Comparison of ENCODE assay signal across 27 cellular contexts in genomic region chr1:44514673-44515072, GRCh38.
A peak's percentile ranks its signal among the peaks of the same experiment; 100 is the strongest.
DNase-seq lines count a peak whose midpoint lies in the region; ATAC-seq, FAIRE-seq and TF ChIP-seq lines count a peak whose summit lies in the region.
"Had no signal": no experiment of that assay in that cellular context is flagged by ENCODE, and none has a peak within 500 bp of the region (broad histone marks: within the 10 kb centered on the region; RNA-seq: fewer than 3 reads in every experiment).

No MANE protein-coding gene starts in this region.

- H3K9me3 ChIP-seq in PC-3 (ENCODE audit: low read length) (no peaks in the 10 kb centered on the region), keratinocyte (ENCODE audit: control insufficient read depth, low read depth, low read length) (no peaks in the 10 kb centered on the region), heart right ventricle (no peaks in the 10 kb centered on the region)
- H3K9me3 ChIP-seq: BE2C, HAP-1, Peyer's patch had no signal

- 86% methylated on average over 2 of the region's 2 CpGs for WGBS in heart right ventricle, 2 donors

- peak overlapping the region; percentile 58 for H3K9ac ChIP-seq in PC-3 (ENCODE audit: low read length)
- H3K9ac ChIP-seq in keratinocyte (ENCODE audit: control insufficient read depth, extremely low read depth, insufficient read depth, low read length) = no peak overlapping the region

- dilution Hi-C loops in keratinocyte (cut with MboI; ENCODE audit: extremely low pct_ligation_motif_present, low sequenced_read_pairs) = no loop called here

- H3K4me3 ChIP-seq in PC-3 (ENCODE audit: low read length) = peak overlapping the region; percentile 44; the same call in 1 of the 2 replicates
- H3K4me3 ChIP-seq in keratinocyte (ENCODE audit: control insufficient read depth in 2 of 3, extremely low read depth in 1 of 3, insufficient read depth in 2 of 3, low read depth in 1 of 3, low read length in 3 of 3) = no peak overlapping the region
- no peak overlapping the region for H3K4me3 ChIP-seq in heart right ventricle
- H3K4me3 ChIP-seq: HAP-1, Peyer's patch, SJCRH30 had no signal

- H3K9me2 ChIP-seq in PC-3 (replicated peaks; ENCODE audit: low read length) = no peaks in the 10 kb centered on the region

- in situ Hi-C loops in KBM-7 (cut with MboI; ENCODE audit: low pct_unique_long_range_greater_than_20kb, low sequenced_read_pairs) = no loop called here

- BruUV-seq in PC-3 (replicated peaks; lab: Mats Ljungman, UMichigan) = no TSS peak

- TF ChIP-seq CTCF in PC-3 (conservative IDR thresholded peaks at IDR 0.05; ENCODE audit: low read depth, low read length) = no peak
- TF ChIP-seq CTCF in keratinocyte (optimal IDR thresholded peaks at IDR 0.05 in 1 of 3, IDR thresholded peaks at IDR 0.05 in 1 of 3, conservative IDR thresholded peaks at IDR 0.05 in 1 of 3; ENCODE audit: extremely low read depth in 1 of 3, insufficient read depth in 2 of 3, low read length in 3 of 3) = no peak
- TF ChIP-seq CTCF in heart right ventricle (IDR thresholded peaks at IDR 0.05) = no peak

- H3K9me1 ChIP-seq in keratinocyte (ENCODE audit: control insufficient read depth, extremely low read depth, insufficient read depth, low read length) = no peaks in the 10 kb centered on the region

- H3K4me2 ChIP-seq in PC-3 (ENCODE audit: low read length) (peak overlapping the region; percentile 74), keratinocyte (ENCODE audit: control insufficient read depth, extremely low read depth, insufficient read depth, low read depth, low read length) (peak overlapping the region; percentile 4)

- CTCF ChIA-PET in PC-3 (lab: Charles Lee) = no interaction called here

- peak; percentile 80 for DNase-seq in PC-3
- no peak for DNase-seq in keratinocyte (ENCODE audit: low read depth, low spot score)
- no peak for DNase-seq in GM19238 (ENCODE audit: insufficient read length, low spot score)
- DNase-seq in KBM-7 = no peak
- DNase-seq in heart right ventricle = no peak
- DNase-seq: BE2C, Calu3, DMS79 treated with DMSO at 0.1 percent for 48 hours, GF-D8, GOT3, HFFc6, Karpas-422, NCI-H1092, NCI-H1436, NCI-H187, NCI-H2081 treated with DMSO at 0.1 percent for 48 hours, NCI-H2171, NCI-H510A, NCI-H69, Peyer's patch, SJCRH30 had no signal

- POLR2A ChIA-PET in PC-3 (lab: Charles Lee; ENCODE audit: unreplicated experiment) = no interaction called here

- H3F3A ChIP-seq in PC-3 (ENCODE audit: low read length, unreplicated experiment) = peaks cover 6% of the 10 kb centered on the region

- ATAC-seq in PC-3 (peak; percentile 60), heart right ventricle (no peak)
- ATAC-seq: Right ventricle myocardium inferior, SK-N-SH treated with all-trans-retinoic acid at 6 μM for 48 hours had no signal

- no peaks in the 10 kb centered on the region for H4K20me1 ChIP-seq in PC-3 (ENCODE audit: low read length)
- H4K20me1 ChIP-seq in keratinocyte (ENCODE audit: control insufficient read depth, extremely low read depth, insufficient read depth, low read length) = no peaks in the 10 kb centered on the region

- intact Hi-C loops in PC-3 (cut with micrococcal nuclease) = no loop called here
- intact Hi-C loops in heart right ventricle (cut with DNase I) = no loop called here

- H3K27me3 ChIP-seq in PC-3 (ENCODE audit: low read length) (no peaks in the 10 kb centered on the region), keratinocyte (ENCODE audit: control insufficient read depth, extremely low read depth, insufficient read depth, low read length) (peaks cover 18% of the 10 kb centered on the region), heart right ventricle (peaks cover 0 to 32% (median 0%) of the 10 kb centered on the region in 7 donors)
- H3K27me3 ChIP-seq: Peyer's patch had no signal

- H3K36me3 ChIP-seq in PC-3 (ENCODE audit: low read depth, low read length) = no peaks in the 10 kb centered on the region
- no peaks in the 10 kb centered on the region for H3K36me3 ChIP-seq in keratinocyte (ENCODE audit: control insufficient read depth in 2 of 2, extremely low read depth in 1 of 2, insufficient read depth in 2 of 2, low read length in 2 of 2)
- no peaks in the 10 kb centered on the region for H3K36me3 ChIP-seq in heart right ventricle
- H3K36me3 ChIP-seq: BE2C, Peyer's patch, SJCRH30 had no signal

- H3K27ac ChIP-seq in PC-3 (ENCODE audit: low read length) (peak overlapping the region; percentile 95), angular gyrus (ENCODE audit: low read depth, low read length) (peak overlapping the region; percentile 17), keratinocyte (ENCODE audit: control insufficient read depth, insufficient read depth, low read length) (no peak overlapping the region), temporal lobe (ENCODE audit: low read depth, low read length) (peak overlapping the region; percentile 85), heart right ventricle (no peak overlapping the region)
- H3K27ac ChIP-seq: Peyer's patch, SJCRH30 had no signal

- H3K4me1 ChIP-seq in PC-3 (ENCODE audit: insufficient read depth, low read length) = peaks cover 31% of the 10 kb centered on the region
- peaks cover 34% of the 10 kb centered on the region for H3K4me1 ChIP-seq in keratinocyte (ENCODE audit: control insufficient read depth, extremely low read depth, insufficient read depth, low read length)
- peaks cover 0 to 8% (median 0%) of the 10 kb centered on the region in 9 donors for H3K4me1 ChIP-seq in heart right ventricle
- H3K4me1 ChIP-seq: BE2C, Peyer's patch, SJCRH30 had no signal

- peak; percentile 72 for FAIRE-seq in keratinocyte (lab: Jason Lieb, UNC)
- FAIRE-seq: GM12891 had no signal

- H3K79me2 ChIP-seq in PC-3 (ENCODE audit: low read length) (no peaks in the 10 kb centered on the region), keratinocyte (ENCODE audit: control insufficient read depth, insufficient read depth, low read length) (no peaks in the 10 kb centered on the region)

- no peak overlapping the region for H2AFZ ChIP-seq in PC-3 (ENCODE audit: low read length)
- H2AFZ ChIP-seq in keratinocyte (ENCODE audit: control insufficient read depth, low read length) = no peak overlapping the region

Comparison
In these comparisons a context has a peak if more than half of its experiments do, and no peak if none do; other contexts are left out.
1. H3K27ac ChIP-seq: peak in PC-3 (single experiment), angular gyrus (single experiment) and temporal lobe (single experiment); none in keratinocyte (single experiment) and heart right ventricle (0 of 10).